In the genomic region with DNA sequence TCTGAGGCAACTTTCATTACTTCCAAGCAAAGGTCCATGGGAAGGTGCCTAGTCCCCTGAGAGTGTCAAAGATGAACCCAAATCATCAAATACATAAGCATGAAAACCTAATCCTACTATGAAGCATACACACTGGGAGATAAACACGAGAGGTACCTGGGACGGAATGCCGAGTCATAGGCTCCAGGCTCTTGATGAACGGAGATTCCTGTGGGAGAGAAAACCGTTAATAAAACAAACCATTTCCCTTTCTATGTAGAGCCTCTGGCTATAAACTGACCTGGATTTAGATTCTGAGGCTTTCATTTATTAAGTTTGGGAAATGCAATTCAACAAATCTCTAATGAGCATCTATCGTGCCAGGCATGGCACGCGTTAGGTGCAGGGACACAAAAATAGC, we compare ENCODE assay signal across 22 cellular contexts.
"Had no signal": no experiment of that assay in that cellular context is flagged by ENCODE, and none has a peak within 500 bp of the region (broad histone marks: within the 10 kb centered on the region; RNA-seq: fewer than 3 reads in every experiment).

No MANE protein-coding gene starts in this region.

- DNase-seq: dermis blood vessel endothelial cell; effector memory CD4-positive, alpha-beta T cell; foreskin keratinocyte; heart left ventricle; kidney; mesenchymal stem cell; mucosa of descending colon; naive B cell; pancreas; right lobe of liver; stimulated activated CD4-positive, alpha-beta T cell treated with anti-CD3 and anti-CD28 coated beads, Interleukin-12 subunit alpha, Interleukin-12 subunit beta, amount 100 ng/mL, for 4 hours; stimulated activated CD4-positive, alpha-beta T cell treated with anti-CD3 and anti-CD28 coated beads, Interleukin-1b, Interleukin-23, amount 100 ng/mL, for 48 hours; stimulated activated CD4-positive, alpha-beta T cell treated with anti-CD3 and anti-CD28 coated beads, Interleukin-4, amount 100 ng/mL, for 1 hour; stimulated activated CD8-positive, alpha-beta memory T cell treated with anti-CD3 and anti-CD28 coated beads, Interleukin-4, amount 100 ng/mL, for 48 hours; stimulated activated naive CD4-positive, alpha-beta T cell; stimulated activated naive CD8-positive, alpha-beta T cell treated with anti-CD3 and anti-CD28 coated beads, Interleukin-15, amount 100 ng/mL, for 72 hours; transverse colon; upper lobe of right lung; uterus had no signal

- ATAC-seq: foreskin keratinocyte; gastroesophageal sphincter; heart left ventricle; left lobe of liver; mucosa of descending colon; natural killer cell treated with Interleukin-12 subunit alpha and Interleukin-12 subunit beta and Interleukin-15 and Interleukin-18, amount 100 ng/mL, for 72 hours; pancreas; right lobe of liver; stimulated activated naive CD8-positive, alpha-beta T cell treated with anti-CD3 and anti-CD28 coated beads, Interleukin-15, amount 100 ng/mL, for 72 hours; upper lobe of right lung had no signal
